ENCODE assay signal across 13 cellular contexts in genomic region chr10:119818889-119819270, GRCh38. TPM values are rescaled to one million over a fixed set of nuclear protein-coding genes. Genes with fewer than 3 reads are reported as not detected.
DNase-seq lines count a peak whose midpoint lies in the region; ATAC-seq and TF ChIP-seq lines count a peak whose summit lies in the region.
"Had no signal": no experiment of that assay in that cellular context is flagged by ENCODE, and none has a peak within 500 bp of the region (broad histone marks: within the 10 kb centered on the region; RNA-seq: fewer than 3 reads in every experiment).

No MANE protein-coding gene starts in this region.

- DNase-seq in GM23338 (ENCODE audit: low spot score), result peak; percentile 80
- peak; percentile 47 for DNase-seq in cerebellar cortex (ENCODE audit: low spot score)
- no peak for DNase-seq in dedifferentiated amniotic fluid mesenchymal stem cell (ENCODE audit: extremely low spot score)
- DNase-seq: Caco-2, NCI-H2029 treated with DMSO at 0.1 percent for 48 hours, PC-9 had no signal

- peak overlapping the region; percentile 92 for H3K27ac ChIP-seq in GM23338 (ENCODE audit: low read depth)
- H3K27ac ChIP-seq in iPS-20b (ENCODE audit: low read length), result peak overlapping the region; percentile 61
- peak overlapping the region; percentile 28 for H3K27ac ChIP-seq in rectal smooth muscle tissue (ENCODE audit: low read depth, low read length)
- H3K27ac ChIP-seq: PC-9 had no signal

- peaks cover 38% of the 10 kb centered on the region for H3K36me3 Mint-ChIP-seq in GM23338 (ENCODE audit: low read depth)

- no peaks in the 10 kb centered on the region for H3K9me2 ChIP-seq in GM23338 (ENCODE audit: insufficient read depth)

- peaks cover 26% of the 10 kb centered on the region; the same call in 2 of the 3 replicates for H3K4me1 Mint-ChIP-seq in GM23338

- peaks cover 28% of the 10 kb centered on the region for H3K79me2 ChIP-seq in GM23338 (replicated peaks; ENCODE audit: insufficient read depth)

- H3K27me3 ChIP-seq in GM23338 (ENCODE audit: insufficient read depth), result no peaks in the 10 kb centered on the region
- H3K27me3 ChIP-seq in iPS-20b (ENCODE audit: insufficient read depth, low read length), result no peaks in the 10 kb centered on the region
- no peaks in the 10 kb centered on the region for H3K27me3 ChIP-seq in rectal smooth muscle tissue (ENCODE audit: control insufficient read depth, insufficient read depth, low read length)

- H2AFZ ChIP-seq in GM23338, result no peak overlapping the region
- H2AFZ ChIP-seq: PC-9 had no signal

- peaks cover 15% of the 10 kb centered on the region; the same call in 1 of the 2 replicates for H3K36me3 ChIP-seq in GM23338 (ENCODE audit: insufficient read depth)
- H3K36me3 ChIP-seq in iPS-20b (ENCODE audit: insufficient read depth, low read depth, low read length), result peaks cover 23% of the 10 kb centered on the region
- peaks cover 5% of the 10 kb centered on the region for H3K36me3 ChIP-seq in rectal smooth muscle tissue (ENCODE audit: control insufficient read depth, insufficient read depth, low read length)

- peaks cover 8% of the 10 kb centered on the region for H3K4me1 ChIP-seq in GM23338 (ENCODE audit: insufficient read depth)
- H3K4me1 ChIP-seq in iPS-20b (ENCODE audit: insufficient read depth, low read length), result peaks cover 3% of the 10 kb centered on the region; the same call in 1 of the 2 replicates
- peaks cover 3% of the 10 kb centered on the region for H3K4me1 ChIP-seq in rectal smooth muscle tissue (ENCODE audit: control insufficient read depth, insufficient read depth, low read length)
- H3K4me1 ChIP-seq: Caco-2 had no signal

- H3K27me3 Mint-ChIP-seq in GM23338 (ENCODE audit: insufficient read depth, low read depth, poor library complexity), result peaks cover 6% of the 10 kb centered on the region
- H3K27me3 Mint-ChIP-seq: stimulated activated naive CD8-positive, alpha-beta T cell treated with anti-CD3 and anti-CD28 coated beads, Interleukin-15, Interleukin-2, amounts not matched to agents 100 ng/mL and 50 ng/mL, for 24 hours had no signal

- peak overlapping the region; percentile 58 for H3K4me2 ChIP-seq in GM23338
- H3K4me2 ChIP-seq: PC-9 had no signal

- ATAC-seq in GM23338 (peak; percentile 56), HG03108 (IDR thresholded peaks at IDR 0.05; ENCODE audit: unreplicated experiment) (no peak), HG02798 (IDR thresholded peaks at IDR 0.05; ENCODE audit: poor library complexity, unreplicated experiment) (no peak), GM18511 (IDR thresholded peaks at IDR 0.05; ENCODE audit: unreplicated experiment) (no peak)
- ATAC-seq: GM12878 had no signal

- no peaks in the 10 kb centered on the region for H3F3A ChIP-seq in GM23338 (replicated peaks; ENCODE audit: low read depth)

- TF ChIP-seq CTCF in GM23338 (conservative IDR thresholded peaks at IDR 0.05; ENCODE audit: low read depth in 2 of 2), result no peak

- no peaks in the 10 kb centered on the region; the same call in 2 of the 3 replicates for H3K9me3 Mint-ChIP-seq in GM23338
- H3K9me3 Mint-ChIP-seq: stimulated activated naive CD8-positive, alpha-beta T cell treated with anti-CD3 and anti-CD28 coated beads, Interleukin-15, Interleukin-2, amounts not matched to agents 100 ng/mL and 50 ng/mL, for 24 hours had no signal

- peak overlapping the region; percentile 79 for H3K4me3 Mint-ChIP-seq in GM23338
- H3K4me3 Mint-ChIP-seq: stimulated activated naive CD8-positive, alpha-beta T cell treated with anti-CD3 and anti-CD28 coated beads, Interleukin-15, Interleukin-2, amounts not matched to agents 100 ng/mL and 50 ng/mL, for 24 hours had no signal

- H3K9me3 ChIP-seq in iPS-20b (ENCODE audit: insufficient read depth, low read depth, low read length), result no peaks in the 10 kb centered on the region
- H3K9me3 ChIP-seq: Caco-2 had no signal

- H3K4me3 ChIP-seq in GM23338, result peak overlapping the region; percentile 60
- H3K4me3 ChIP-seq in iPS-20b (ENCODE audit: low read length), result peak overlapping the region; percentile 87
- H3K4me3 ChIP-seq in rectal smooth muscle tissue (ENCODE audit: low read length), result peak overlapping the region; percentile 52
- H3K4me3 ChIP-seq: GM12878, PC-9 had no signal

- peak overlapping the region; percentile 97 for H3K27ac Mint-ChIP-seq in GM23338
- H3K27ac Mint-ChIP-seq: stimulated activated naive CD8-positive, alpha-beta T cell treated with anti-CD3 and anti-CD28 coated beads, Interleukin-15, Interleukin-2, amounts not matched to agents 100 ng/mL and 50 ng/mL, for 24 hours had no signal

- peak overlapping the region; percentile 76 for H3K9ac ChIP-seq in iPS-20b (ENCODE audit: low read depth, low read length)
- H3K9ac ChIP-seq in rectal smooth muscle tissue (ENCODE audit: low read length), result no peak overlapping the region

- no peaks in the 10 kb centered on the region for H4K20me1 ChIP-seq in GM23338 (replicated peaks; ENCODE audit: insufficient read depth)

TF ChIP-seq in GM23338, 12 proteins besides CTCF, POLR2A, EP300 and RAD21 (continues in another document):
- TF ChIP-seq REST (IDR thresholded peaks at IDR 0.05; ENCODE audit: unreplicated experiment) (no peak), ETS1 (IDR thresholded peaks at IDR 0.05) (no peak), ZNF114 (CRISPR knock-in tag; IDR thresholded peaks at IDR 0.05) (no peak), POLR2AphosphoS5 (IDR thresholded peaks at IDR 0.05; ENCODE audit: low read depth) (no peak), NANOG (IDR thresholded peaks at IDR 0.05; ENCODE audit: borderline replicate concordance) (no peak), ZNF331 (CRISPR knock-in tag; IDR thresholded peaks at IDR 0.05; ENCODE audit: low read depth) (no peak), EZH2phosphoT487 (IDR thresholded peaks at IDR 0.05; ENCODE audit: unreplicated experiment) (no peak), EZH2 (IDR thresholded peaks at IDR 0.05; ENCODE audit: low read depth, unreplicated experiment) (no peak)

RNA-seq across cellular contexts. Expression of gene MCMBP, which starts 53.8 kb away (rescaled TPM):
- total RNA-seq in GM23338 (2014; rRNA removed; shearing (Covaris generic)), result 64.4 and 76.6 TPM in 2 replicates
- 30.9 and 31.7 TPM in 2 replicates for polyA plus RNA-seq in GM23338 (2016; fragmentation: Nextera tagmentation; extraction: Ambion mirVana)

Comparison
In these comparisons a context has a peak if more than half of its experiments do, and no peak if none do; other contexts are left out.
1. H3K27ac ChIP-seq: peak in every context shown above with its lines; median percentile 92 in GM23338; 61 in iPS-20b; 28 in rectal smooth muscle tissue.